ENCODE assay signal across 1 cellular context in the genomic region with DNA sequence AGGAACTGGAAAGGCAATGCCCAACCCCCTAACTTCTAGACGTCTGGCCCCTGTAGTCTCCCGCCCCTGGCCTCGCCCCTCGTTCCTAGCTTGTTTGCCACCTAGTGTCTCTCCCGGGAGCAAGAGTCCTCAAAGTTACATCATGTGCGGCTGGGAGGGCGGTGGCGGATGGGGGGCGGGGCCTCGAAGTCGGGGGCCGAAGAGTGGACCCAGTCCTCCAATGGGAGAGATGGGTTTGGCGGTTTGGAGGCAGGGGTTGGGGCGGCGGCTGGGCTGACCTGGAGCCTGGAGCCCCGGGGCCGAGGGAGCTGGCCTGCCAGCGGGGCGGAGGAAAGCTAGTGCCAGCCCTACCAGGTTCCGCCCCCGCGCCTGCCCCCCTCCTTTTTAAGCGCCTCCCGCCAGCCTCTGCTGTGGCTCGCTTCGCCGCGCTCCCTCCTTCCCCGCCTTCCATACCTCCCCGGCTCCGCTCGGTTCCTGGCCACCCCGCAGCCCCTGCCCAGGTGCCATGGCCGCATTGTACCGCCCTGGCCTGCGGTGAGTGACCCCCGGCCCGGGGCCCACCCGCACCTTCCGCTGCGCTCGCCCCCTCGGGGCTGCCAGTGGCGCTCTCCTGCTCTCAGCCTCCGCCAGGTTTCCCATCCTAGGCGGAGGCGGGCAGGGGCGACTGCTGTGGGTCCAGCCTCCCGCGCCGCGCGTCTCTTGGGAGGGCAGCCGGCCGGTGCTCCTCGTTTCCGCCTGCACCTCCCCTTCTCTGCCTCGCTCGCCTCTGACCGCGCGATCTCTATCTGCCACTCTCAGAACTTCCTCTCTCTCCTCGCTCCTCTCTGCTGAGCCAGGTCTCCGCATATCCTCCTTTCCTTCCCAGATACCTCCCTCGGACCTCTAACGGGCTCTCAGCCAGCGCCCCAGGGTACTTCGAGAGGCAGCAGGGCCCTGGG.
TF ChIP-seq lines count a peak whose summit lies in the region.

Gene PCK2, plus strand, starts transcription at position 411 of the 938 bp plus-strand sequence. Its CDS starts 95 bp downstream, at position 506.

TF ChIP-seq in H1, 55 proteins besides CTCF, POLR2A, EP300 and RAD21 (continued from another document):
- TF ChIP-seq RBBP5 (IDR thresholded peaks at IDR 0.05; ENCODE audit: borderline replicate concordance, low read depth, low read length), result no peak
